9 cellular contexts compared by ENCODE assay signal in genomic region chr12:38921025-38921677, GRCh38. TPM values are rescaled to one million over a fixed set of nuclear protein-coding genes. Genes with fewer than 3 reads are reported as not detected.
A peak's percentile ranks its signal among the peaks of the same experiment; 100 is the strongest.
DNase-seq lines count a peak whose midpoint lies in the region; ATAC-seq and TF ChIP-seq lines count a peak whose summit lies in the region.
"Had no signal": no experiment of that assay in that cellular context is flagged by ENCODE, and none has a peak within 500 bp of the region (broad histone marks: within the 10 kb centered on the region; RNA-seq: fewer than 3 reads in every experiment).

No MANE protein-coding gene starts in this region.

- H3K27ac ChIP-seq in C4-2B (no peak overlapping the region), right cardiac atrium (ENCODE audit: low read length) (no peak overlapping the region), thyroid gland (no peak overlapping the region)

- DNase-seq in NCI-H446 treated with DMSO at 0.1 percent for 48 hours (lab: John Stamatoyannopoulos, UW): peak; percentile 21
- DNase-seq in activated T-cell treated with anti-CD3 and anti-CD28 coated beads, Interleukin-2, amount 50 U/mL, for 72 hours: peak; percentile 19 to 31
- peak in 2 of 3 donors; percentile 43 to 48 for DNase-seq in right cardiac atrium
- DNase-seq in thyroid gland: peak; percentile 59 to 68
- no peak for DNase-seq in NK-92 treated with Interleukin-12 subunit alpha and Interleukin-12 subunit beta, amount 100 ng/mL, for 24 hours (lab: John Stamatoyannopoulos, UW)

- no peak overlapping the region for H3K4me3 Mint-ChIP-seq in activated T-cell treated with anti-CD3 and anti-CD28 coated beads, Interleukin-2, amount 50 U/mL, for 72 hours

- no peaks in the 10 kb centered on the region for H3K4me1 Mint-ChIP-seq in activated T-cell treated with anti-CD3 and anti-CD28 coated beads, Interleukin-2, amount 50 U/mL, for 72 hours (ENCODE audit: low read depth)

- H3K4me3 ChIP-seq in right cardiac atrium (ENCODE audit: low read length) (no peak overlapping the region), thyroid gland (replicated peaks in 1 of 3) (no peak overlapping the region)

- peaks cover 5% of the 10 kb centered on the region for H3K27me3 Mint-ChIP-seq in activated T-cell treated with anti-CD3 and anti-CD28 coated beads, Interleukin-2, amount 50 U/mL, for 72 hours (ENCODE audit: low read depth)

- 11% methylated on average over 2 of the region's 2 CpGs for WGBS in right cardiac atrium
- 11 to 12% methylated on average over 2 of the region's 2 CpGs for WGBS in thyroid gland, 2 donors

- no peaks in the 10 kb centered on the region for H3K9me3 ChIP-seq in right cardiac atrium (ENCODE audit: control insufficient read depth, low read length)
- no peaks in the 10 kb centered on the region for H3K9me3 ChIP-seq in thyroid gland

- H3K9me3 Mint-ChIP-seq in activated T-cell treated with anti-CD3 and anti-CD28 coated beads, Interleukin-2, amount 50 U/mL, for 72 hours: peaks cover 0 to 2% of the 10 kb centered on the region in 2 donors

- H3K36me3 ChIP-seq in thyroid gland: no peaks in the 10 kb centered on the region

- H3K27me3 ChIP-seq in right cardiac atrium (ENCODE audit: control insufficient read depth, insufficient read depth): no peaks in the 10 kb centered on the region
- H3K27me3 ChIP-seq in thyroid gland: no peaks in the 10 kb centered on the region

- H3K36me3 Mint-ChIP-seq in activated T-cell treated with anti-CD3 and anti-CD28 coated beads, Interleukin-2, amount 50 U/mL, for 72 hours (ENCODE audit: insufficient read depth in 2 of 2): no peaks in the 10 kb centered on the region

- ATAC-seq in GM18861 (IDR thresholded peaks at IDR 0.05; ENCODE audit: unreplicated experiment): peak; percentile 98
- ATAC-seq in HG03066 (IDR thresholded peaks at IDR 0.05; ENCODE audit: low read depth, unreplicated experiment): peak; percentile 95
- peak; percentile 53 to 55 for ATAC-seq in activated T-cell treated with anti-CD3 and anti-CD28 coated beads, Interleukin-2, amount 50 U/mL, for 72 hours (replicated peaks in 1 of 2)
- peak; percentile 43 to 75 for ATAC-seq in right cardiac atrium

- no peaks in the 10 kb centered on the region for H3K4me1 ChIP-seq in right cardiac atrium (ENCODE audit: control insufficient read depth, insufficient read depth, low read length)
- no peaks in the 10 kb centered on the region for H3K4me1 ChIP-seq in thyroid gland

- no peak overlapping the region for H3K27ac Mint-ChIP-seq in activated T-cell treated with anti-CD3 and anti-CD28 coated beads, Interleukin-2, amount 50 U/mL, for 72 hours

- intact Hi-C loops in right cardiac atrium (cut with DNase I): loop anchor here in 3 of 4 donors (2.0 to 10.0 kb wide), 3 partner anchors 182 to 354 kb away; no protein-coding TSS in a partner anchor
- intact Hi-C loops in thyroid gland (cut with DNase I): loop anchor here (10.0 kb wide), 1 partner anchor 184 kb away; no protein-coding TSS in a partner anchor

- no peak for TF ChIP-seq POLR2A in thyroid gland (IDR thresholded peaks at IDR 0.05)

- peak; percentile 83 for TF ChIP-seq CTCF in C4-2B (conservative IDR thresholded peaks at IDR 0.05)
- peak in 5 of 6 experiments; percentile 24 to 66 (median 51) for TF ChIP-seq CTCF in thyroid gland (IDR thresholded peaks at IDR 0.05)

RNA-seq across cellular contexts. Expression of gene CPNE8, which starts 15.8 kb away (rescaled TPM):
- total RNA-seq in activated T-cell treated with anti-CD3 and anti-CD28 coated beads, Interleukin-2, amount 50 U/mL, for 72 hours: 1 to 10 TPM; 3.1 to 3.5 TPM
- 10 to 100 TPM; 26.8 to 39.7 (median 33.8) TPM for total RNA-seq in right cardiac atrium
- polyA plus RNA-seq in right cardiac atrium: 14.1 TPM
- total RNA-seq in thyroid gland: 10 to 100 TPM; 19.1 to 32.0 (median 26.0) TPM
- total RNA-seq: myocyte had no signal

Comparison
In these comparisons a context has a peak if more than half of its experiments do, and no peak if none do; other contexts are left out.
1. RNA of gene CPNE8, which starts 15.8 kb away (total RNA-seq): 26.8 to 39.7 TPM in right cardiac atrium and 19.1 to 32.0 TPM in thyroid gland; 3.1 to 3.5 TPM in activated T-cell treated with anti-CD3 and anti-CD28 coated beads, Interleukin-2, amount 50 U/mL, for 72 hours; every median in the first group is over 4 times any median in the second.
2. Peak in every context shown above with its lines, with median percentiles within 50 percentile points of each other: ATAC-seq.